Comparison of ENCODE assay signal across 10 cellular contexts in genomic region chr14:91473046-91473445, GRCh38.
"Had no signal": no experiment of that assay in that cellular context is flagged by ENCODE, and none has a peak within 500 bp of the region (broad histone marks: within the 10 kb centered on the region; RNA-seq: fewer than 3 reads in every experiment).

No MANE protein-coding gene starts in this region.

- H3K9me3 Mint-ChIP-seq: mesothelial cell of epicardium had no signal

- H3K4me1 Mint-ChIP-seq: mesothelial cell of epicardium had no signal

- DNase-seq: activated CD4-positive, CD25-positive, alpha-beta regulatory T cell treated with anti-CD3 and anti-CD28 coated beads, Interleukin-2, amount 50 U/mL, for 72 hours; activated CD8-positive, alpha-beta memory T cell treated with anti-CD3 and anti-CD28 coated beads, Interleukin-2, amount 50 U/mL, for 48 hours; left cardiac atrium; lower lobe of right lung; stimulated activated CD4-positive, alpha-beta T cell treated with anti-CD3 and anti-CD28 coated beads, Interleukin-4, amount 100 ng/mL, for 1 hour; stimulated activated naive CD8-positive, alpha-beta T cell treated with anti-CD3 and anti-CD28 coated beads, Interleukin-15, Interleukin-2, amounts not matched to agents 100 U/mL and 50 U/mL, for 24 hours; T1000; transverse colon had no signal

- H3K27ac Mint-ChIP-seq: mesothelial cell of epicardium had no signal

- H3K4me3 Mint-ChIP-seq: mesothelial cell of epicardium had no signal

- ATAC-seq: gastroesophageal sphincter; left cardiac atrium; lower lobe of right lung; stimulated activated naive CD8-positive, alpha-beta T cell treated with anti-CD3 and anti-CD28 coated beads, Interleukin-15, Interleukin-2, amounts not matched to agents 100 U/mL and 50 U/mL, for 24 hours had no signal
